ENCODE assay signal across 9 cellular contexts in genomic region chr15:43828061-43828657, GRCh38. TPM values are rescaled to one million over a fixed set of nuclear protein-coding genes. Genes with fewer than 3 reads are reported as not detected.
DNase-seq lines count a peak whose midpoint lies in the region; ATAC-seq, FAIRE-seq and TF ChIP-seq lines count a peak whose summit lies in the region.
"Had no signal": no experiment of that assay in that cellular context is flagged by ENCODE, and none has a peak within 500 bp of the region (broad histone marks: within the 10 kb centered on the region; RNA-seq: fewer than 3 reads in every experiment).

No MANE protein-coding gene starts in this region.

- H3K4me1 Mint-ChIP-seq in CD4-positive, alpha-beta T cell (ENCODE audit: low read depth) = peaks cover 56% of the 10 kb centered on the region

- no peaks in the 10 kb centered on the region for H3K27me3 Mint-ChIP-seq in CD4-positive, alpha-beta T cell

- no peaks in the 10 kb centered on the region for H3K9me3 ChIP-seq in CD4-positive, alpha-beta T cell (ENCODE audit: control insufficient read depth, low read length)
- H3K9me3 ChIP-seq in HUES6 (ENCODE audit: control insufficient read depth, insufficient read depth, low read depth, low read length) = peaks cover 3% of the 10 kb centered on the region; the same call in 1 of the 2 replicates
- H3K9me3 ChIP-seq in mucosa of rectum (ENCODE audit: control insufficient read depth in 2 of 2, low read length in 2 of 2) = no peaks in the 10 kb centered on the region

- intact Hi-C loops in CD4-positive, alpha-beta T cell (cut with DNase I, micrococcal nuclease) = loop anchor here (5.0 to 10.0 kb wide), 4 partner anchors 36 to 903 kb away; partner anchors contain the start of genes SERF2 (in 2 of the 2), CTDSPL2 (in 1 of the 2), GOLM2 (in 1 of the 2) and TTBK2 (in 1 of the 2)

- peaks cover 11% of the 10 kb centered on the region for H3K36me3 ChIP-seq in HUES6 (ENCODE audit: control insufficient read depth, insufficient read depth, low read length)
- no peaks in the 10 kb centered on the region for H3K36me3 ChIP-seq in mucosa of rectum (ENCODE audit: control insufficient read depth in 2 of 2, insufficient read depth in 2 of 2, low read length in 2 of 2)

- 0 out of 2 replicates have a peak, but pooled peaks cover 7% of the 10 kb centered on the region for H3K4me1 ChIP-seq in HUES6 (ENCODE audit: control insufficient read depth, insufficient read depth, low read length)
- H3K4me1 ChIP-seq in mucosa of rectum (ENCODE audit: control insufficient read depth in 2 of 2, insufficient read depth in 2 of 2, low read length in 2 of 2) = peaks cover 12 to 22% of the 10 kb centered on the region in 2 donors

- H3K4me3 ChIP-seq in HUES6 (ENCODE audit: low read depth, low read length) (peak overlapping the region; percentile 92; the same call in 1 of the 2 replicates), mucosa of rectum (ENCODE audit: low read length in 2 of 2) (peak overlapping the region; percentile 16 to 82)
- H3K4me3 ChIP-seq: lung had no signal

- TF ChIP-seq POLR2A in GM12891 (IDR thresholded peaks at IDR 0.05; ENCODE audit: low read depth, low read length) = no peak

- no peak for TF ChIP-seq CTCF in CD4-positive, alpha-beta T cell (IDR thresholded peaks at IDR 0.05)

- H3K27me3 ChIP-seq in CD4-positive, alpha-beta T cell (ENCODE audit: control insufficient read depth, insufficient read depth, low read length) = no peaks in the 10 kb centered on the region
- no peaks in the 10 kb centered on the region for H3K27me3 ChIP-seq in HUES6 (ENCODE audit: control insufficient read depth, insufficient read depth, low read length)
- no peaks in the 10 kb centered on the region for H3K27me3 ChIP-seq in mucosa of rectum (ENCODE audit: control insufficient read depth in 2 of 2, insufficient read depth in 2 of 2, low read length in 2 of 2)

- FAIRE-seq in GM12891 (lab: Jason Lieb, UNC) = no peak

- peak overlapping the region; percentile 47 for H3K27ac ChIP-seq in CD4-positive, alpha-beta T cell (ENCODE audit: low read depth, low read length)
- H3K27ac ChIP-seq in HUES6 (ENCODE audit: low read depth, low read length) (no peak overlapping the region), mucosa of rectum (ENCODE audit: low read depth in 2 of 2, low read length in 2 of 2) (no peak overlapping the region)

- DNase-seq in CD4-positive, alpha-beta T cell = no peak
- DNase-seq in activated naive CD4-positive, alpha-beta T cell treated with anti-CD3 and anti-CD28 coated beads, Interleukin-2, amount 50 U/mL, for 72 hours (ENCODE audit: low spot score in 2 of 2) = peak in 1 of 2 donors; percentile 26
- no peak for DNase-seq in NCI-H146 (lab: John Stamatoyannopoulos, UW)
- DNase-seq in GM12891 (ENCODE audit: insufficient read length, low spot score) = no peak
- no peak for DNase-seq in pons (ENCODE audit: low spot score)
- DNase-seq in H4 (ENCODE audit: low spot score) = no peak

- no peak overlapping the region for H3K9ac ChIP-seq in HUES6 (ENCODE audit: low read length)
- H3K9ac ChIP-seq in mucosa of rectum (ENCODE audit: low read depth in 1 of 2, low read length in 2 of 2) = no peak overlapping the region

- no peaks in the 10 kb centered on the region for H3K9me3 Mint-ChIP-seq in CD4-positive, alpha-beta T cell
- H3K9me3 Mint-ChIP-seq in activated naive CD4-positive, alpha-beta T cell treated with anti-CD3 and anti-CD28 coated beads, Interleukin-2, amount 50 U/mL, for 72 hours = peaks cover 0 to 4% of the 10 kb centered on the region in 2 donors

- CTCF ChIA-PET in CD4-positive, alpha-beta T cell (lab: Charles Lee) = interaction anchor here (1.0 to 1.5 kb wide), 2 partner anchors 12 to 51 kb away, joined by 3 to 5 read pairs; partner anchors contain the start of gene ELL3

- peaks cover 13% of the 10 kb centered on the region for H3K36me3 Mint-ChIP-seq in CD4-positive, alpha-beta T cell (ENCODE audit: low read depth)
- peaks cover 49 to 60% of the 10 kb centered on the region in 2 donors for H3K36me3 Mint-ChIP-seq in activated naive CD4-positive, alpha-beta T cell treated with anti-CD3 and anti-CD28 coated beads, Interleukin-2, amount 50 U/mL, for 72 hours

- no peak for ATAC-seq in CD4-positive, alpha-beta T cell (ENCODE audit: poor library complexity)
- peak; percentile 31 to 32 for ATAC-seq in activated naive CD4-positive, alpha-beta T cell treated with anti-CD3 and anti-CD28 coated beads, Interleukin-2, amount 50 U/mL, for 72 hours

- H3K4me3 Mint-ChIP-seq in CD4-positive, alpha-beta T cell = peak overlapping the region; percentile 88

- POLR2A ChIA-PET in CD4-positive, alpha-beta T cell (lab: Charles Lee) = interaction anchor here (0.8 to 2.7 kb wide), 5 partner anchors 28 to 883 kb away, joined by 3 to 15 read pairs (median 5); partner anchors contain the start of genes B2M, ELL3, HYPK and PATL2

- H3K27ac Mint-ChIP-seq in CD4-positive, alpha-beta T cell = peak overlapping the region; percentile 89
- peak overlapping the region; percentile 92 to 94 for H3K27ac Mint-ChIP-seq in activated naive CD4-positive, alpha-beta T cell treated with anti-CD3 and anti-CD28 coated beads, Interleukin-2, amount 50 U/mL, for 72 hours

TF ChIP-seq in GM12891, 5 proteins besides CTCF, POLR2A, EP300 and RAD21:
- TF ChIP-seq SPI1 (IDR thresholded peaks at IDR 0.05; ENCODE audit: low read depth, low read length) = no peak
- TF ChIP-seq POLR2AphosphoS5 (IDR thresholded peaks at IDR 0.05; ENCODE audit: low read depth, low read length) = no peak
- no peak for TF ChIP-seq POU2F2 (IDR thresholded peaks at IDR 0.05; ENCODE audit: low read depth, low read length)
- TF ChIP-seq PAX5 (IDR thresholded peaks at IDR 0.05; ENCODE audit: insufficient read depth, low read length, severe bottlenecking) = no peak
- TF ChIP-seq TAF1 (IDR thresholded peaks at IDR 0.05; ENCODE audit: low read depth, low read length) = no peak

RNA-seq across cellular contexts. Expression of gene WDR76, which starts 1.4 kb away (rescaled TPM):
- total RNA-seq in CD4-positive, alpha-beta T cell = 1 to 10 TPM; 7.0 to 8.6 TPM
- total RNA-seq in activated naive CD4-positive, alpha-beta T cell treated with anti-CD3 and anti-CD28 coated beads, Interleukin-2, amount 50 U/mL, for 72 hours = 100 to 1,000 TPM in 1 of 2 donors, 10 to 100 TPM in 1; 70.8 to 124 TPM
- polyA plus RNA-seq in GM12891 (2012; ENCODE audit: low read depth, missing spikeins) = 14.1 TPM
- total RNA-seq in H4 (2014; rRNA removed; shearing (Covaris generic)) = 41.4 and 43.3 TPM in 2 replicates

RNA-seq across cellular contexts. Expression of gene MFAP1, which starts 3.7 kb away (rescaled TPM):
- 10 to 100 TPM in 1 of 2 experiments, 1 to 10 TPM in 1; 9.4 to 10.6 TPM for total RNA-seq in CD4-positive, alpha-beta T cell
- 10 to 100 TPM; 48.5 to 50.2 TPM for total RNA-seq in activated naive CD4-positive, alpha-beta T cell treated with anti-CD3 and anti-CD28 coated beads, Interleukin-2, amount 50 U/mL, for 72 hours
- 42.0 TPM for polyA plus RNA-seq in GM12891 (2012; ENCODE audit: low read depth, missing spikeins)
- 37.9 and 42.2 TPM in 2 replicates for total RNA-seq in H4 (2014; rRNA removed; shearing (Covaris generic))

RNA-seq across cellular contexts. Expression of gene HYPK, which starts 27.8 kb away (rescaled TPM):
- 10 to 100 TPM; 17.6 to 18.5 TPM for total RNA-seq in CD4-positive, alpha-beta T cell
- 10 to 100 TPM; 11.6 to 35.2 TPM for total RNA-seq in activated naive CD4-positive, alpha-beta T cell treated with anti-CD3 and anti-CD28 coated beads, Interleukin-2, amount 50 U/mL, for 72 hours
- polyA plus RNA-seq in GM12891 (2012; ENCODE audit: low read depth, missing spikeins) = 10.4 TPM
- 5.5 and 6.5 TPM in 2 replicates for total RNA-seq in H4 (2014; rRNA removed; shearing (Covaris generic))

RNA-seq across cellular contexts. Expression of gene SERINC4, which starts 28.1 kb away (rescaled TPM):
- total RNA-seq in CD4-positive, alpha-beta T cell = under 1 TPM in 1 of 2 experiments, not detected in 1; 0.36 TPM
- under 1 TPM; 0.31 to 0.61 TPM for total RNA-seq in activated naive CD4-positive, alpha-beta T cell treated with anti-CD3 and anti-CD28 coated beads, Interleukin-2, amount 50 U/mL, for 72 hours
- polyA plus RNA-seq in GM12891 (2012; ENCODE audit: low read depth, missing spikeins) = not detected
- not detected in 2 replicates for total RNA-seq in H4 (2014; rRNA removed; shearing (Covaris generic))

RNA-seq across cellular contexts. Expression of gene SERF2, which starts 36.0 kb away (rescaled TPM):
- total RNA-seq in CD4-positive, alpha-beta T cell = 100 to 1,000 TPM; 319 to 323 TPM
- 100 to 1,000 TPM; 714 to 722 TPM for total RNA-seq in activated naive CD4-positive, alpha-beta T cell treated with anti-CD3 and anti-CD28 coated beads, Interleukin-2, amount 50 U/mL, for 72 hours
- polyA plus RNA-seq in GM12891 (2012; ENCODE audit: low read depth, missing spikeins) = 1,476 TPM
- total RNA-seq in H4 (2014; rRNA removed; shearing (Covaris generic)) = 979 and 1,093 TPM in 2 replicates
